In genomic region chr2:168122210-168122609, GRCh38 we compare ENCODE assay signal across 6 cellular contexts.
DNase-seq lines count a peak whose midpoint lies in the region; ATAC-seq, FAIRE-seq and TF ChIP-seq lines count a peak whose summit lies in the region.
"Not testable (repeated sequence)": the region's sequence is repeated elsewhere in the genome, so short reads cannot be mapped to it uniquely, and the experiment has no call there.

No MANE protein-coding gene starts in this region.

- peak overlapping the region; percentile 53; the same call in 1 of the 2 replicates for H3K27ac ChIP-seq in MM.1S (ENCODE audit: low read length)
- peak overlapping the region; percentile 39 for H3K27ac ChIP-seq in OCI-LY7 (ENCODE audit: low read depth, low read length, poor library complexity, severe bottlenecking)
- H3K27ac ChIP-seq in VCaP = peak overlapping the region; percentile 3; the same call in 1 of the 2 replicates
- not testable (repeated sequence) for H3K27ac ChIP-seq in K562 (ENCODE audit: extremely low read depth, low read depth, low read length)

- not testable (repeated sequence) for TF ChIP-seq CTCF in MM.1S (IDR thresholded peaks at IDR 0.05; ENCODE audit: low read length); OCI-LY7 (conservative IDR thresholded peaks at IDR 0.05; ENCODE audit: low read length); VCaP (conservative IDR thresholded peaks at IDR 0.05); K562 (IDR thresholded peaks at IDR 0.05 in 2 of 3, conservative IDR thresholded peaks at IDR 0.05 in 1 of 3; ENCODE audit: insufficient read depth in 2 of 3, low read depth in 1 of 3, low read length in 3 of 3)

- CTCF ChIA-PET in OCI-LY7 (lab: Charles Lee; ENCODE audit: unreplicated experiment); K562 (lab: Yijun Ruan, JAX; ENCODE audit: low intra/inter-chr PET ratio): not testable (repeated sequence)

- BruUV-seq in OCI-LY7 (replicated peaks; lab: Mats Ljungman, UMichigan); K562 (replicated peaks; lab: Mats Ljungman, UMichigan): not testable (repeated sequence)

- H4K20me1 ChIP-seq in MM.1S (ENCODE audit: insufficient read depth, low read length); OCI-LY7 (ENCODE audit: insufficient read depth, low read length); K562 (replicated peaks; ENCODE audit: control insufficient read depth, insufficient read depth, low read length): not testable (repeated sequence)

- ATAC-seq in K562 = not testable (repeated sequence)

- H3K9me1 ChIP-seq in K562 (ENCODE audit: control insufficient read depth, insufficient read depth, low read length) = not testable (repeated sequence)

- intact Hi-C loops in OCI-LY7 (cut with micrococcal nuclease; ENCODE audit: unreplicated experiment); K562 (cut with micrococcal nuclease): not testable (repeated sequence)

- peaks cover 13% of the 10 kb centered on the region for H3F3A ChIP-seq in MM.1S (ENCODE audit: insufficient read depth, low read length)

- FAIRE-seq in K562 (lab: Jason Lieb, UNC) = not testable (repeated sequence)

- H2AFZ ChIP-seq in MM.1S (ENCODE audit: low read length); OCI-LY7 (ENCODE audit: low read length); K562 (ENCODE audit: low read depth, low read length): not testable (repeated sequence)

- not testable (repeated sequence) for H3K36me3 ChIP-seq in MM.1S (replicated peaks; ENCODE audit: insufficient read depth, low read length); K562 (ENCODE audit: control insufficient read depth, insufficient read depth, low read length)
- peaks cover 32% of the 10 kb centered on the region for H3K36me3 ChIP-seq in OCI-LY7 (ENCODE audit: insufficient read depth, low read length)

- not testable (repeated sequence) for TF ChIP-seq RAD21 in K562 (CRISPR knock-in tag; conservative IDR thresholded peaks at IDR 0.05 in 1 of 2, IDR thresholded peaks at IDR 0.05 in 1 of 2)

- POLR2A ChIA-PET in OCI-LY7 (lab: Charles Lee); K562 (lab: Yijun Ruan, JAX): not testable (repeated sequence)

- H3K9ac ChIP-seq in MM.1S (ENCODE audit: low read length); K562 (ENCODE audit: insufficient read depth in 1 of 2, low read depth in 2 of 2, low read length in 2 of 2): not testable (repeated sequence)

- H3K9me2 ChIP-seq in MM.1S (replicated peaks; ENCODE audit: insufficient read depth, low read length); OCI-LY7 (ENCODE audit: insufficient read depth, low read length): not testable (repeated sequence)

- not testable (repeated sequence) for TF ChIP-seq EP300 in K562 (IDR thresholded peaks at IDR 0.05; ENCODE audit: low read length)

- TF ChIP-seq POLR2A in K562 (conservative IDR thresholded peaks at IDR 0.05) = not testable (repeated sequence)

- H3K4me2 ChIP-seq in MM.1S (ENCODE audit: low read depth, low read length) = peak overlapping the region; percentile 28; the same call in 1 of the 2 replicates
- H3K4me2 ChIP-seq in OCI-LY7 (ENCODE audit: low read length); K562 (ENCODE audit: insufficient read depth, low read length): not testable (repeated sequence)

- not testable (repeated sequence) for H3K79me2 ChIP-seq in MM.1S (ENCODE audit: low read length); OCI-LY7 (ENCODE audit: insufficient read depth, low read depth, low read length); K562 (ENCODE audit: control insufficient read depth, insufficient read depth, low read length)

- in situ Hi-C loops in K562 (cut with MboI) = not testable (repeated sequence)

- WGBS in K562 (ENCODE audit: insufficient coverage, low coverage, missing lambda C conversion rate) = 0% methylated on average over 1 of the region's 1 CpG

- not testable (repeated sequence) for H3K9me3 ChIP-seq in MM.1S (replicated peaks; ENCODE audit: insufficient read depth, low read length); OCI-LY7 (ENCODE audit: low read length); K562 (replicated peaks; ENCODE audit: control insufficient read depth, insufficient read depth, low read depth, low read length)

- H3K4me3 ChIP-seq in MM.1S (ENCODE audit: low read length); OCI-LY7 (ENCODE audit: low read depth, low read length, poor library complexity, severe bottlenecking); K562: not testable (repeated sequence)

- not testable (repeated sequence) for H3K27me3 ChIP-seq in MM.1S (replicated peaks; ENCODE audit: insufficient read depth, low read length); K562 (ENCODE audit: control insufficient read depth in 2 of 2, insufficient read depth in 2 of 2, low read length in 2 of 2)

- DNase-seq in COLO668 (lab: John Stamatoyannopoulos, UW; ENCODE audit: unreplicated experiment) = peak; percentile 47
- DNase-seq in DMS53 (lab: John Stamatoyannopoulos, UW) = peak; percentile 79
- DNase-seq in MM.1S; OCI-LY7 (ENCODE audit: low spot score); K562 (ENCODE audit: extremely low read depth in 1 of 4, low spot score in 3 of 4): not testable (repeated sequence)

- H3K4me1 ChIP-seq in MM.1S (ENCODE audit: low read length) = peaks cover 22% of the 10 kb centered on the region
- peaks cover 11% of the 10 kb centered on the region for H3K4me1 ChIP-seq in OCI-LY7 (ENCODE audit: insufficient read depth, low read length, poor library complexity, severe bottlenecking)
- H3K4me1 ChIP-seq in K562 (replicated peaks in 1 of 2; ENCODE audit: control insufficient read depth in 2 of 2, insufficient read depth in 2 of 2, low read length in 2 of 2) = not testable (repeated sequence)

TF ChIP-seq in K562, 482 proteins besides CTCF, POLR2A, EP300 and RAD21:
- TF ChIP-seq ZNF146 (CRISPR knock-in tag; IDR thresholded peaks at IDR 0.05; ENCODE audit: unreplicated experiment) = peak; percentile 28
TF ChIP-seq in K562: peak in this region for 1; not testable (repeated sequence) for 481.
